Comparison of ENCODE assay signal across 23 cellular contexts in genomic region chr1:19785660-19786059, GRCh38. TPM values are rescaled to one million over a fixed set of nuclear protein-coding genes. Genes with fewer than 3 reads are reported as not detected.
"Had no signal": no experiment of that assay in that cellular context is flagged by ENCODE, and none has a peak within 500 bp of the region (broad histone marks: within the 10 kb centered on the region; RNA-seq: fewer than 3 reads in every experiment).

No MANE protein-coding gene starts in this region.

- DNase-seq: activated naive CD4-positive, alpha-beta T cell; activated naive CD8-positive, alpha-beta T cell treated with anti-CD3 and anti-CD28 coated beads for 36 hours; activated T-cell treated with anti-CD3 and anti-CD28 coated beads, Interleukin-2, amount 50 U/mL, for 1 hour; cerebellar nuclear complex; heart right ventricle; left colon; mucosa of descending colon; nephron progenitor cell; retina; sigmoid colon; stimulated activated CD4-positive, alpha-beta T cell treated with anti-CD3 and anti-CD28 coated beads, Interleukin-15, amount 100 ng/mL, for 24 hours; stimulated activated naive CD4-positive, alpha-beta T cell treated with Interleukin-2 at 50 U/mL for 16 hours; T-cell had no signal

- H3K27me3 ChIP-seq: heart right ventricle, sigmoid colon had no signal

- H3K27ac Mint-ChIP-seq: activated naive CD8-positive, alpha-beta T cell treated with anti-CD3 and anti-CD28 coated beads for 36 hours; activated T-helper 2 cell treated with anti-CD3 and anti-CD28 coated beads, Interferon-gamma antibody, Interleukin-2, Interleukin-4, amounts not matched to agents 10 μg/mL and 5 μg/mL and 100 μg/mL, durations not matched to agents 14 hours and 24 hours and 36 hours; memory B cell; nephron progenitor cell; T-cell; T-helper 2 cell treated with Interferon-gamma antibody and Interleukin-4, amounts not matched to agents 5 μg/mL and 100 μg/mL, for 36 hours had no signal

- H3K4me1 ChIP-seq: heart right ventricle, sigmoid colon had no signal

- H3K27me3 Mint-ChIP-seq: activated naive CD8-positive, alpha-beta T cell treated with anti-CD3 and anti-CD28 coated beads for 36 hours; memory B cell; T-cell had no signal

- H3K4me3 Mint-ChIP-seq: activated naive CD8-positive, alpha-beta T cell treated with anti-CD3 and anti-CD28 coated beads for 36 hours; memory B cell; nephron progenitor cell; T-cell; T-helper 2 cell treated with Interferon-gamma antibody and Interleukin-4, amounts not matched to agents 5 μg/mL and 100 μg/mL, for 36 hours had no signal

- H3K4me2 ChIP-seq: smooth muscle cell had no signal

- H3K4me3 ChIP-seq: coronary artery, heart right ventricle, mucosa of descending colon, sigmoid colon, smooth muscle cell, thoracic aorta had no signal

- H3K27ac ChIP-seq: coronary artery, epithelial cell of prostate, heart right ventricle, sigmoid colon, thoracic aorta had no signal

- ATAC-seq: heart right ventricle, left colon, mucosa of descending colon, T-cell had no signal

- H3K9me3 Mint-ChIP-seq: activated naive CD8-positive, alpha-beta T cell treated with anti-CD3 and anti-CD28 coated beads for 36 hours; activated T-helper 2 cell treated with anti-CD3 and anti-CD28 coated beads, Interferon-gamma antibody, Interleukin-2, Interleukin-4, amounts not matched to agents 10 μg/mL and 5 μg/mL and 100 μg/mL, durations not matched to agents 14 hours and 24 hours and 36 hours; memory B cell; nephron progenitor cell; T-cell; T-helper 2 cell treated with Interferon-gamma antibody and Interleukin-4, amounts not matched to agents 5 μg/mL and 100 μg/mL, for 36 hours had no signal

- H3K9me3 ChIP-seq: heart right ventricle, mucosa of descending colon, sigmoid colon, thoracic aorta had no signal

RNA-seq across cellular contexts. Expression of gene RNF186, which starts 29.4 kb away (rescaled TPM):
- total RNA-seq: activated naive CD8-positive, alpha-beta T cell treated with anti-CD3 and anti-CD28 coated beads for 36 hours; activated T-helper 2 cell treated with anti-CD3 and anti-CD28 coated beads, Interferon-gamma antibody, Interleukin-2, Interleukin-4, amounts not matched to agents 10 μg/mL and 5 μg/mL and 100 μg/mL, durations not matched to agents 14 hours and 24 hours and 36 hours; fibroblast of villous mesenchyme; heart right ventricle; sigmoid colon; smooth muscle cell; T-cell; thoracic aorta; ureter had no signal
- polyA plus RNA-seq: heart right ventricle, keratinocyte, smooth muscle cell had no signal
